Comparison of ENCODE assay signal across 10 cellular contexts in genomic region chr12:52755533-52755932, GRCh38. TPM values are rescaled to one million over a fixed set of nuclear protein-coding genes. Genes with fewer than 3 reads are reported as not detected.
"Had no signal": no experiment of that assay in that cellular context is flagged by ENCODE, and none has a peak within 500 bp of the region (broad histone marks: within the 10 kb centered on the region; RNA-seq: fewer than 3 reads in every experiment).

No MANE protein-coding gene starts in this region.

- H3K4me1 ChIP-seq: HAP-1 had no signal

- DNase-seq: GM23248, GOT3, H7, H9, HCEC 1CT, HFFc6 had no signal

- H3K27ac ChIP-seq: GM23248 had no signal

- H3K9me3 ChIP-seq: HAP-1 had no signal

- H3K36me3 ChIP-seq: HAP-1 had no signal

- H3K4me3 ChIP-seq: GM23248, GM23338, HAP-1 had no signal

RNA-seq across cellular contexts. Expression of gene KRT76, which starts 21.6 kb away (rescaled TPM):
- total RNA-seq: GM23248, GM23338, H1, H4, H7, H9, HFFc6 had no signal

RNA-seq across cellular contexts. Expression of gene KRT3, which starts 40.4 kb away (rescaled TPM):
- total RNA-seq: GM23248, GM23338, H1, H4, H7, H9, HFFc6 had no signal

RNA-seq across cellular contexts. Expression of gene KRT77, which starts 52.2 kb away (rescaled TPM):
- total RNA-seq: GM23248, GM23338, H1, H4, H7, H9, HFFc6 had no signal

RNA-seq across cellular contexts. Expression of gene KRT4, which starts 58.4 kb away (rescaled TPM):
- total RNA-seq: GM23338, H1, H4, H7, H9 had no signal
